ENCODE assay signal across 8 cellular contexts in genomic region chr9:101977614-101978210, GRCh38.
DNase-seq lines count a peak whose midpoint lies in the region; ATAC-seq and TF ChIP-seq lines count a peak whose summit lies in the region.

No MANE protein-coding gene starts in this region.

- in situ Hi-C loops in Caki2 (cut with HindIII; ENCODE audit: low pct_unique_long_range_greater_than_20kb, low sequenced_read_pairs): no loop called here

- DNase-seq in Caki2 (ENCODE audit: low read depth) (peak; percentile 7), SK-N-MC (ENCODE audit: low read depth, low spot score) (peak; percentile 26), glutamatergic neuron (no peak), Ammon's horn (ENCODE audit: low spot score) (no peak), HPDE6-E6E7 (ENCODE audit: extremely low spot score) (no peak)
- DNase-seq in activated CD4-positive, alpha-beta T cell treated with anti-CD3 and anti-CD28 coated beads for 4 hours: no peak

- peaks cover 11% of the 10 kb centered on the region for H3K4me1 Mint-ChIP-seq in glutamatergic neuron (ENCODE audit: low read depth, unreplicated experiment)

- ATAC-seq in GM19467 (IDR thresholded peaks at IDR 0.05; ENCODE audit: unreplicated experiment) (peak; percentile 78), HG03565 (IDR thresholded peaks at IDR 0.05; ENCODE audit: unreplicated experiment) (peak; percentile 87)

- no peaks in the 10 kb centered on the region for H3K36me3 ChIP-seq in SK-N-MC (ENCODE audit: insufficient read depth, low read length)

- no peaks in the 10 kb centered on the region for H3K9me3 ChIP-seq in SK-N-MC (ENCODE audit: low read depth, low read length)

- H3K36me3 Mint-ChIP-seq in glutamatergic neuron (ENCODE audit: unreplicated experiment): no peaks in the 10 kb centered on the region

- no peak overlapping the region for H3K27ac ChIP-seq in SK-N-MC

- H3K27ac Mint-ChIP-seq in glutamatergic neuron (ENCODE audit: unreplicated experiment): no peak overlapping the region

- no peaks in the 10 kb centered on the region for H3K27me3 Mint-ChIP-seq in glutamatergic neuron (ENCODE audit: unreplicated experiment)

- H3K9me3 Mint-ChIP-seq in glutamatergic neuron (ENCODE audit: unreplicated experiment): no peaks in the 10 kb centered on the region

- no peak overlapping the region for H3K9ac ChIP-seq in SK-N-MC (ENCODE audit: insufficient read length)

- H3K4me3 Mint-ChIP-seq in glutamatergic neuron (ENCODE audit: unreplicated experiment): no peak overlapping the region

- H3K4me3 ChIP-seq in SK-N-MC: no peak overlapping the region

- peak; percentile 92 for TF ChIP-seq CTCF in glutamatergic neuron (IDR thresholded peaks at IDR 0.05; ENCODE audit: partially characterized antibody, unreplicated experiment)

Comparison
In these comparisons a context has a peak if more than half of its experiments do, and no peak if none do; other contexts are left out.
1. DNase-seq: peak in Caki2 (single experiment) and SK-N-MC (single experiment); none in glutamatergic neuron (single experiment), Ammon's horn (single experiment), activated CD4-positive, alpha-beta T cell treated with anti-CD3 and anti-CD28 coated beads for 4 hours (0 of 2) and HPDE6-E6E7 (single experiment).